13 cellular contexts compared by ENCODE assay signal in genomic region chr10:131146790-131147189, GRCh38.
A peak's percentile ranks its signal among the peaks of the same experiment; 100 is the strongest.
DNase-seq lines count a peak whose midpoint lies in the region; ATAC-seq and TF ChIP-seq lines count a peak whose summit lies in the region.
"Had no signal": no experiment of that assay in that cellular context is flagged by ENCODE, and none has a peak within 500 bp of the region (broad histone marks: within the 10 kb centered on the region; RNA-seq: fewer than 3 reads in every experiment).

No MANE protein-coding gene starts in this region.

- TF ChIP-seq CTCF in adrenal gland (IDR thresholded peaks at IDR 0.05): no peak
- TF ChIP-seq CTCF in nephron progenitor cell (IDR thresholded peaks at IDR 0.05): no peak

- H3K27me3 Mint-ChIP-seq in nephron progenitor cell (ENCODE audit: low read depth, poor library complexity): peaks cover 14% of the 10 kb centered on the region
- no peaks in the 10 kb centered on the region for H3K27me3 Mint-ChIP-seq in activated T-cell treated with anti-CD3 and anti-CD28 coated beads, Interleukin-2, amount 50 U/mL, for 4 hours (ENCODE audit: low read depth)
- H3K27me3 Mint-ChIP-seq: CD8-positive, alpha-beta memory T cell had no signal

- H3K4me3 ChIP-seq in adrenal gland: no peak overlapping the region
- H3K4me3 ChIP-seq: GM23338 had no signal

- no peak overlapping the region for H3K4me3 Mint-ChIP-seq in nephron progenitor cell
- no peak overlapping the region for H3K4me3 Mint-ChIP-seq in activated T-cell treated with anti-CD3 and anti-CD28 coated beads, Interleukin-2, amount 50 U/mL, for 4 hours
- H3K4me3 Mint-ChIP-seq: CD8-positive, alpha-beta memory T cell; GM23338 had no signal

- no peaks in the 10 kb centered on the region for H3K36me3 ChIP-seq in adrenal gland (replicated peaks in 1 of 2)
- H3K36me3 ChIP-seq: BE2C had no signal

- intact Hi-C loops in adrenal gland (cut with DNase I): no loop called here

- no peak for ATAC-seq in activated T-cell treated with anti-CD3 and anti-CD28 coated beads, Interleukin-2, amount 50 U/mL, for 4 hours
- ATAC-seq: GM23338 had no signal

- peaks cover 31% of the 10 kb centered on the region for H3K4me1 Mint-ChIP-seq in nephron progenitor cell
- no peaks in the 10 kb centered on the region for H3K4me1 Mint-ChIP-seq in activated T-cell treated with anti-CD3 and anti-CD28 coated beads, Interleukin-2, amount 50 U/mL, for 4 hours (ENCODE audit: low read depth)
- H3K4me1 Mint-ChIP-seq: CD8-positive, alpha-beta memory T cell had no signal

- no peaks in the 10 kb centered on the region for H3K9me3 ChIP-seq in adrenal gland (replicated peaks in 1 of 3)
- H3K9me3 ChIP-seq: BE2C had no signal

- peak in 6 of 7 donors; percentile 21 to 67 (median 34) for DNase-seq in adrenal gland
- DNase-seq in nephron progenitor cell: peak; percentile 24
- peak; percentile 63 for DNase-seq in retina
- no peak for DNase-seq in COLO668 (lab: John Stamatoyannopoulos, UW; ENCODE audit: unreplicated experiment)
- no peak for DNase-seq in NCI-H82 treated with DMSO at 0.1 percent for 48 hours (lab: John Stamatoyannopoulos, UW; ENCODE audit: unreplicated experiment)
- no peak for DNase-seq in activated T-cell treated with anti-CD3 and anti-CD28 coated beads, Interleukin-2, amount 50 U/mL, for 4 hours
- DNase-seq in Ammon's horn (ENCODE audit: low spot score): no peak
- DNase-seq: BE2C; CD8-positive, alpha-beta memory T cell; DMS53; H7; IMR-90 had no signal

- TF ChIP-seq POLR2A in adrenal gland (IDR thresholded peaks at IDR 0.05): no peak

- no peaks in the 10 kb centered on the region for H3K36me3 Mint-ChIP-seq in nephron progenitor cell (ENCODE audit: low read depth)
- H3K36me3 Mint-ChIP-seq in activated T-cell treated with anti-CD3 and anti-CD28 coated beads, Interleukin-2, amount 50 U/mL, for 4 hours (ENCODE audit: insufficient read depth): no peaks in the 10 kb centered on the region
- H3K36me3 Mint-ChIP-seq: CD8-positive, alpha-beta memory T cell had no signal

- H3K4me1 ChIP-seq in adrenal gland (replicated peaks in 1 of 2): no peaks in the 10 kb centered on the region
- H3K4me1 ChIP-seq: BE2C had no signal

- WGBS in adrenal gland, 4 donors: 40 to 54% (median 49%) methylated on average over 9 of the region's 9 CpGs

- no peak overlapping the region for H3K27ac ChIP-seq in adrenal gland

- no peaks in the 10 kb centered on the region for H3K27me3 ChIP-seq in adrenal gland
- H3K27me3 ChIP-seq: BE2C had no signal

- H3K27ac Mint-ChIP-seq in nephron progenitor cell: peak overlapping the region; percentile 55
- H3K27ac Mint-ChIP-seq: CD8-positive, alpha-beta memory T cell; GM23338 had no signal

- peaks cover 19% of the 10 kb centered on the region for H3K9me3 Mint-ChIP-seq in nephron progenitor cell
- peaks cover 9% of the 10 kb centered on the region for H3K9me3 Mint-ChIP-seq in activated T-cell treated with anti-CD3 and anti-CD28 coated beads, Interleukin-2, amount 50 U/mL, for 4 hours

Comparison
In these comparisons a context has a peak if more than half of its experiments do, and no peak if none do; other contexts are left out.
1. DNase-seq: peak in adrenal gland (6 of 7), nephron progenitor cell (single experiment) and retina (single experiment); none in COLO668 (single experiment), NCI-H82 treated with DMSO at 0.1 percent for 48 hours (single experiment), activated T-cell treated with anti-CD3 and anti-CD28 coated beads, Interleukin-2, amount 50 U/mL, for 4 hours (single experiment) and Ammon's horn (single experiment).